12 cellular contexts compared by ENCODE assay signal in the genomic region with DNA sequence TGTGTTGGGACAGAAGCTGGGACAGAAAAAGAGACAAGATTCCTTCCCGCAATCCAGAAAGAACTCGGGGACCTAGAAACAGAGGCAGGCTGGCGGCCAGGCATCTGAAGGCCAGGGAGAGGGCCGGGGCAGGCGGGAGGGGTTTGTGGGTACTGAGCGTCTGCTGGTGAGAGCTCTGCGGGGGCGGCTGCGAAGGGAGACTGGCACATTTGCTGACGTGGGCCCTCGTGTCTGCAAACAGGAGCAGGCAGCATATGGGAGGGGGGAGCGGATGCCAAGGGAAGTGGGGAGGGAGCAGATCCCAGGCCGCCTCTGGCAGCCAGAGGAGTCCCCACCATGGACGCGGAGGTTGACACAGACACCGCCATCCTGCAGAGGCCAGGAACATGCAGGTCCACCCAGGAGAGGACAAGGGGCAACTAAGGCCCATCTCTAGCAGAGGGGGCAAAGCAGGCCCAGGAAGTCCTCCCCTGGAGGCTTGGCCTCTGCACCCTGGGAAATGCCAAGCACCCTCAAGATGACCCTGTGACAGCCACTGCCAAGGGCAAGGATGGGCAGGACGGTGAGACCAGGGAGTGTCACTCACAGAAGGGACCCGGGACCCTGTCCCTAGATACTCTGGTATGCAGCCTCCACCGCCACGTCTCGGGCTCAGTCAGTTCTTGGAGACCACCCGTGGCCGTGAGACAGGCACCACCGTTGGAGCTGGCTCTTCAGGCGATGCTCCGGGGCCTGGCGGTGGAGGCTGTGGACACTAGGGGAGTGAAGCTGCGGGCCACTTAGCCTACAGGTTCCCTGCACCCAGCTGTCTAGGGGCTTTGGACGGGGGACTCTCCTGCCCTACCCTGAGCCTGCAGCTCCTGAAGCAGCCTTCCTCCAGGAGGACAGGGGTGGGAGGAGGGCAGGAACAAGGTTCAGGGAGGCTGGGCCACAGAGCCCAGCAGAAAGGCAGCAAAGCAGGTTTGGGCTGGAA. TPM values are rescaled to one million over a fixed set of nuclear protein-coding genes. Genes with fewer than 3 reads are reported as not detected.
A peak's percentile ranks its signal among the peaks of the same experiment; 100 is the strongest.
DNase-seq lines count a peak whose midpoint lies in the region; ATAC-seq, FAIRE-seq and TF ChIP-seq lines count a peak whose summit lies in the region.
"Had no signal": no experiment of that assay in that cellular context is flagged by ENCODE, and none has a peak within 500 bp of the region (broad histone marks: within the 10 kb centered on the region; RNA-seq: fewer than 3 reads in every experiment).

No MANE protein-coding gene starts in this region.

- H4K20me1 ChIP-seq in GM23248 (ENCODE audit: insufficient read depth): no peaks in the 10 kb centered on the region

- no peak overlapping the region for H3K9ac ChIP-seq in kidney (ENCODE audit: low read length in 2 of 2)
- no peak overlapping the region for H3K9ac ChIP-seq in GM23248

- H3K9me3 ChIP-seq in kidney (ENCODE audit: control insufficient read depth in 1 of 2, low read length in 2 of 2) (no peaks in the 10 kb centered on the region), GM23248 (ENCODE audit: low read depth) (no peaks in the 10 kb centered on the region)
- H3K9me3 ChIP-seq: SJSA1 had no signal

- H3K9me3 Mint-ChIP-seq in MCF 10A (ENCODE audit: unreplicated experiment): no peaks in the 10 kb centered on the region
- H3K9me3 Mint-ChIP-seq: naive B cell had no signal

- H3K27ac ChIP-seq in kidney (ENCODE audit: low read depth in 2 of 2, low read length in 2 of 2) (no peak overlapping the region), GM23248 (no peak overlapping the region)
- H3K27ac ChIP-seq: SJSA1 had no signal

- no peaks in the 10 kb centered on the region for H3F3A ChIP-seq in GM23248 (ENCODE audit: insufficient read depth)

- H3K36me3 Mint-ChIP-seq in MCF 10A (ENCODE audit: insufficient read depth, unreplicated experiment): no peaks in the 10 kb centered on the region
- H3K36me3 Mint-ChIP-seq: naive B cell had no signal

- DNase-seq in H7 (peak; percentile 68), MCF 10A (ENCODE audit: unreplicated experiment) (peak; percentile 16), kidney (peak; percentile 72), retinal pigment epithelial cell (ENCODE audit: low read depth) (peak; percentile 88), GM23248 (no peak)
- DNase-seq: activated CD4-positive, alpha-beta T cell treated with anti-CD3 and anti-CD28 coated beads, Interleukin-2, amount 50 U/mL, for 48 hours; naive B cell; NCI-H2029 had no signal

- no TSS peak for BruUV-seq in MCF 10A (replicated peaks; lab: Mats Ljungman, UMichigan)

- H3K36me3 ChIP-seq in H7 (replicated peaks; ENCODE audit: control insufficient read depth, insufficient read depth, low read length): no peaks in the 10 kb centered on the region
- no peaks in the 10 kb centered on the region for H3K36me3 ChIP-seq in kidney (ENCODE audit: control insufficient read depth in 1 of 2, insufficient read depth in 2 of 2, low read length in 2 of 2)
- no peaks in the 10 kb centered on the region for H3K36me3 ChIP-seq in GM23248 (ENCODE audit: low read depth)
- H3K36me3 ChIP-seq: SJSA1 had no signal

- POLR2A ChIA-PET in MCF 10A (lab: Yijun Ruan, JAX): interaction anchor here (1.2 kb wide), 1 partner anchor 42 kb away, joined by 4 read pairs; no protein-coding TSS in a partner anchor

- H2AFZ ChIP-seq in GM23248: no peak overlapping the region

- no peak for ATAC-seq in HG03139 (IDR thresholded peaks at IDR 0.05; ENCODE audit: unreplicated experiment)
- ATAC-seq in HG03469 (IDR thresholded peaks at IDR 0.05; ENCODE audit: unreplicated experiment): no peak
- no peak for ATAC-seq in GM18870 (IDR thresholded peaks at IDR 0.05; ENCODE audit: unreplicated experiment)

- intact Hi-C loops in MCF 10A (cut with micrococcal nuclease): no loop called here
- intact Hi-C loops in kidney (cut with DNase I): no loop called here

- FAIRE-seq in kidney (lab: Jason Lieb, UNC): no peak

- in situ Hi-C loops in GM23248 (cut with MboI): no loop called here

- no peak for TF ChIP-seq CTCF in MCF 10A (IDR thresholded peaks at IDR 0.05; ENCODE audit: unreplicated experiment)
- TF ChIP-seq CTCF in kidney (IDR thresholded peaks at IDR 0.05; ENCODE audit: borderline replicate concordance, extremely low read depth, insufficient read depth): no peak
- TF ChIP-seq CTCF in retinal pigment epithelial cell (conservative IDR thresholded peaks at IDR 0.05; ENCODE audit: low read depth, low read length): no peak

- no peaks in the 10 kb centered on the region for H3K4me1 ChIP-seq in kidney (ENCODE audit: control insufficient read depth in 1 of 2, insufficient read depth in 1 of 2, low read depth in 1 of 2, low read length in 2 of 2)
- H3K4me1 ChIP-seq in GM23248 (ENCODE audit: insufficient read depth): no peaks in the 10 kb centered on the region
- H3K4me1 ChIP-seq: SJSA1 had no signal

- no peak overlapping the region for H3K4me3 ChIP-seq in H7 (ENCODE audit: insufficient read depth, low read depth, low read length)
- H3K4me3 ChIP-seq in kidney (ENCODE audit: low read length in 2 of 2): no peak overlapping the region
- no peak overlapping the region for H3K4me3 ChIP-seq in retinal pigment epithelial cell (ENCODE audit: low read length)
- no peak overlapping the region for H3K4me3 ChIP-seq in GM23248
- H3K4me3 ChIP-seq: SJSA1 had no signal

- H3K4me3 Mint-ChIP-seq in MCF 10A (ENCODE audit: unreplicated experiment): no peak overlapping the region

- H3K79me2 ChIP-seq in GM23248 (ENCODE audit: insufficient read depth): no peaks in the 10 kb centered on the region

- WGBS in GM23248 (ENCODE audit: low coverage in 1 of 2, low lambda C conversion rate in 2 of 2, missing lambda C conversion rate in 2 of 2), 2 experiments: 57% methylated on average over 26 to 29 of the region's 29 CpGs

- CTCF ChIA-PET in MCF 10A (lab: Yijun Ruan, JAX): interaction anchor here (0.6 to 1.2 kb wide), 6 partner anchors 8 to 515 kb away, joined by 3 to 5 read pairs (median 4); no protein-coding TSS in a partner anchor

- H3K27ac Mint-ChIP-seq in MCF 10A (ENCODE audit: low read depth, unreplicated experiment): no peak overlapping the region

- H3K27me3 ChIP-seq in H7 (ENCODE audit: control insufficient read depth, insufficient read depth, low read length) (peaks cover 16% of the 10 kb centered on the region), GM23248 (replicated peaks; ENCODE audit: insufficient read depth) (peaks cover 6% of the 10 kb centered on the region; the same call in 1 of the 2 replicates)
- H3K27me3 ChIP-seq: SJSA1 had no signal

- H3K4me1 Mint-ChIP-seq in MCF 10A (ENCODE audit: insufficient read depth, unreplicated experiment): peaks cover 27% of the 10 kb centered on the region

- no peaks in the 10 kb centered on the region for H3K27me3 Mint-ChIP-seq in MCF 10A (ENCODE audit: insufficient read depth, unreplicated experiment)

- H3K9me2 ChIP-seq in GM23248 (ENCODE audit: insufficient read depth): no peaks in the 10 kb centered on the region

- H3K4me2 ChIP-seq in GM23248 (ENCODE audit: unreplicated experiment): no peak overlapping the region

RNA-seq across cellular contexts. Expression of gene KCNH2, which starts 32.0 kb away (rescaled TPM):
- 9.3 and 9.5 TPM in 2 replicates for total RNA-seq in H7 (2014; rRNA removed; shearing (Covaris generic))
- total RNA-seq in MCF 10A (2022) (0.09 TPM in 1 of 2 replicates, not detected in the other), kidney (1.3 TPM)
- polyA plus RNA-seq in kidney (ENCODE audit: insufficient read depth, low read depth, low replicate concordance) (1.5 TPM), GM23248 (2016; fragmentation: Nextera tagmentation; extraction: Ambion mirVana) (not detected in 2 replicates)
- not detected in 2 replicates for total RNA-seq in GM23248 (2014; rRNA removed; shearing (Covaris generic))
- total RNA-seq: SJSA1 had no signal

RNA-seq across cellular contexts. Expression of gene NOS3, which starts 44.7 kb away (rescaled TPM):
- total RNA-seq in H7 (2014; rRNA removed; shearing (Covaris generic)): 15.5 and 16.5 TPM in 2 replicates
- total RNA-seq in MCF 10A (2022) (0.20 and 0.30 TPM in 2 replicates), kidney (51.7 TPM)
- polyA plus RNA-seq in kidney (ENCODE audit: insufficient read depth, low read depth, low replicate concordance) (9.3 TPM), GM23248 (2016; fragmentation: Nextera tagmentation; extraction: Ambion mirVana) (0.61 and 0.83 TPM in 2 replicates)
- 0.13 and 0.32 TPM in 2 replicates for total RNA-seq in GM23248 (2014; rRNA removed; shearing (Covaris generic))
- total RNA-seq: SJSA1 had no signal

Comparison
In these comparisons a context has a peak if more than half of its experiments do, and no peak if none do; other contexts are left out.
1. RNA of gene NOS3, which starts 44.7 kb away (total RNA-seq): 51.7 TPM in kidney (single experiment) and 15.5 to 16.5 TPM in H7; 0.13 to 0.32 TPM in GM23248 and 0.20 to 0.30 TPM in MCF 10A; every median in the first group is over 10 times any median in the second.